In genomic region chr18:31772699-31773098, GRCh38 we compare ENCODE assay signal across 34 cellular contexts. TPM values are rescaled to one million over a fixed set of nuclear protein-coding genes. Genes with fewer than 3 reads are reported as not detected.
"Had no signal": no experiment of that assay in that cellular context is flagged by ENCODE, and none has a peak within 500 bp of the region (broad histone marks: within the 10 kb centered on the region; RNA-seq: fewer than 3 reads in every experiment).

No MANE protein-coding gene starts in this region.

- H3K4me1 ChIP-seq: pancreas, psoas muscle, spleen, suprapubic skin, testis, tibial artery, transverse colon, upper lobe of right lung, uterus had no signal

- H3K9me3 ChIP-seq: neutrophil, pancreas, suprapubic skin, testis, tibial artery, upper lobe of right lung, uterus had no signal

- ATAC-seq: naive thymus-derived CD8-positive, alpha-beta T cell; natural killer cell treated with Interleukin-12 subunit alpha and Interleukin-12 subunit beta and Interleukin-15 and Interleukin-18, amount 100 ng/mL, for 72 hours; pancreas; psoas muscle; right cardiac atrium; sciatic nerve; stimulated activated memory B cell treated with anti-CD40 and anti-IgM and Interleukin-4, amounts not matched to agents 10 μg/mL and 1 μg/mL and 100 μg/mL, for 72 hours; stimulated activated naive CD8-positive, alpha-beta T cell treated with anti-CD3 and anti-CD28 coated beads, Interleukin-15, amount 100 ng/mL, for 72 hours; stimulated activated naive CD8-positive, alpha-beta T cell treated with anti-CD3 and anti-CD28 coated beads, Interleukin-15, Interleukin-2, amounts not matched to agents 100 U/mL and 50 U/mL, for 24 hours; upper lobe of right lung had no signal

- H3K27ac ChIP-seq: neutrophil, pancreas, psoas muscle, skin epidermis, spleen, suprapubic skin, testis, tibial artery, transverse colon, upper lobe of right lung, uterus had no signal

- H3K4me1 Mint-ChIP-seq: naive thymus-derived CD8-positive, alpha-beta T cell had no signal

- FAIRE-seq: pancreas had no signal

- DNase-seq: naive thymus-derived CD8-positive, alpha-beta T cell; nephron progenitor cell; nucleus accumbens; pancreas; psoas muscle; right cardiac atrium; spleen; stimulated activated CD4-positive, alpha-beta T cell treated with anti-CD3 and anti-CD28 coated beads, Interleukin-12 subunit alpha, Interleukin-12 subunit beta, amount 100 ng/mL, for 4 hours; stimulated activated CD4-positive, alpha-beta T cell treated with anti-CD3 and anti-CD28 coated beads, Interleukin-1b, Interleukin-23, amount 100 ng/mL, for 48 hours; stimulated activated CD4-positive, alpha-beta T cell treated with anti-CD3 and anti-CD28 coated beads, Interleukin-4, amount 100 ng/mL, for 1 hour; stimulated activated CD4-positive, alpha-beta T cell treated with anti-CD3 and anti-CD28 coated beads, Interleukin-4, amount 100 ng/mL, for 4 hours; stimulated activated CD8-positive, alpha-beta memory T cell treated with anti-CD3 and anti-CD28 coated beads, Interleukin-4, amount 100 ng/mL, for 48 hours; stimulated activated naive CD4-positive, alpha-beta T cell; stimulated activated naive CD8-positive, alpha-beta T cell treated with anti-CD3 and anti-CD28 coated beads, Interleukin-15, amount 100 ng/mL, for 72 hours; stimulated activated naive CD8-positive, alpha-beta T cell treated with anti-CD3 and anti-CD28 coated beads, Interleukin-15, Interleukin-2, amounts not matched to agents 100 U/mL and 50 U/mL, for 24 hours; substantia nigra; testis; tibial artery; transverse colon; upper lobe of right lung; uterus had no signal

- H3K9me3 Mint-ChIP-seq: natural killer cell treated with Interleukin-12 subunit alpha and Interleukin-12 subunit beta and Interleukin-15 and Interleukin-18, amount 100 ng/mL, for 72 hours; stimulated activated memory B cell treated with anti-CD40 and anti-IgM and Interleukin-4, amounts not matched to agents 10 μg/mL and 1 μg/mL and 100 μg/mL, for 72 hours; stimulated activated naive CD8-positive, alpha-beta T cell treated with anti-CD3 and anti-CD28 coated beads, Interleukin-15, amount 100 ng/mL, for 72 hours; type B pancreatic cell had no signal

- H3K27ac Mint-ChIP-seq: naive thymus-derived CD8-positive, alpha-beta T cell; natural killer cell treated with Interleukin-12 subunit alpha and Interleukin-12 subunit beta and Interleukin-15 and Interleukin-18, amount 100 ng/mL, for 72 hours; nephron progenitor cell; stimulated activated memory B cell treated with anti-CD40 and anti-IgM and Interleukin-4, amounts not matched to agents 10 μg/mL and 1 μg/mL and 100 μg/mL, for 72 hours; stimulated activated naive CD8-positive, alpha-beta T cell treated with anti-CD3 and anti-CD28 coated beads, Interleukin-15, amount 100 ng/mL, for 72 hours; type B pancreatic cell had no signal

- H3K36me3 Mint-ChIP-seq: natural killer cell treated with Interleukin-12 subunit alpha and Interleukin-12 subunit beta and Interleukin-15 and Interleukin-18, amount 100 ng/mL, for 72 hours; stimulated activated memory B cell treated with anti-CD40 and anti-IgM and Interleukin-4, amounts not matched to agents 10 μg/mL and 1 μg/mL and 100 μg/mL, for 72 hours; type B pancreatic cell had no signal

- H3K4me3 Mint-ChIP-seq: naive thymus-derived CD8-positive, alpha-beta T cell; natural killer cell treated with Interleukin-12 subunit alpha and Interleukin-12 subunit beta and Interleukin-15 and Interleukin-18, amount 100 ng/mL, for 72 hours; nephron progenitor cell; neural crest cell; stimulated activated memory B cell treated with anti-CD40 and anti-IgM and Interleukin-4, amounts not matched to agents 10 μg/mL and 1 μg/mL and 100 μg/mL, for 72 hours; stimulated activated naive CD8-positive, alpha-beta T cell treated with anti-CD3 and anti-CD28 coated beads, Interleukin-15, amount 100 ng/mL, for 72 hours; type B pancreatic cell had no signal

- H3K27me3 Mint-ChIP-seq: type B pancreatic cell had no signal

- H3K27me3 ChIP-seq: neutrophil, pancreas, spleen, suprapubic skin, testis, tibial artery, transverse colon, upper lobe of right lung, uterus had no signal

- H3K4me2 ChIP-seq: smooth muscle cell had no signal

- H3K4me3 ChIP-seq: pancreas, psoas muscle, skin epidermis, smooth muscle cell, spleen, suprapubic skin, testis, tibial artery, transverse colon, upper lobe of right lung, uterus had no signal

- H3K36me3 ChIP-seq: neutrophil, pancreas, spleen, suprapubic skin, tibial artery, transverse colon, upper lobe of right lung, uterus had no signal

RNA-seq across cellular contexts. Expression of gene SLC25A52, which starts 12.0 kb away (rescaled TPM):
- total RNA-seq: naive thymus-derived CD8-positive, alpha-beta T cell; neural crest cell; omental fat pad; osteocyte; pancreas; psoas muscle; sciatic nerve; smooth muscle cell; suprapubic skin; upper lobe of right lung; uterus had no signal
- polyA plus RNA-seq: naive thymus-derived CD8-positive, alpha-beta T cell; smooth muscle cell; thymus; urinary bladder had no signal
